21 cellular contexts compared by ENCODE assay signal in the genomic region with DNA sequence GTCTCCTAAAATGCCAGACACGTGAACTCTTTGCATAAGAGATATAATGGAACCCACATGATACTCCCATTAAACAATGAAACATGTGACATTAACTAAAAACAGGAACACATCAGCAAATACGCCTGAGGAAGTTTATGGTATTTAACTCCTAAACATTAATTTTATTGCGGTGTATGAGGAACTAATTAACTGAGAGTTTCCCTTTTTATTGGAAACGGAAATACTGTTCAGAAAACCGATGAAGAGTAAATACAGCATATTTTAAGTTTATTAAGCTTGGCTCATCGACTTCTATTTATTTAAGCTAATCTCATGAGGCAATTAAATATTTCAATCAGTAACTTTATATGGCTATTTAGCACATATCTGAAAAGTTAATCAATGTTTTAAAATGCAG.
A peak's percentile ranks its signal among the peaks of the same experiment; 100 is the strongest.
DNase-seq lines count a peak whose midpoint lies in the region; ATAC-seq and TF ChIP-seq lines count a peak whose summit lies in the region.
"Had no signal": no experiment of that assay in that cellular context is flagged by ENCODE, and none has a peak within 500 bp of the region (broad histone marks: within the 10 kb centered on the region; RNA-seq: fewer than 3 reads in every experiment).

No MANE protein-coding gene starts in this region.

- WGBS in upper lobe of left lung, 2 donors, result 91 to 95% methylated on average over 6 of the region's 6 CpGs

- ATAC-seq in upper lobe of left lung (ENCODE audit: low FRiP score in 2 of 2), result no peak
- ATAC-seq: HCT116, Right ventricle myocardium inferior had no signal

- H3K4me1 ChIP-seq in A673 (ENCODE audit: insufficient read depth, low read length, poor library complexity, severe bottlenecking), result peaks cover 8% of the 10 kb centered on the region
- no peaks in the 10 kb centered on the region for H3K4me1 ChIP-seq in upper lobe of left lung
- H3K4me1 ChIP-seq: BLaER1 had no signal

- H3K27ac ChIP-seq in A673 (ENCODE audit: low read depth, low read length, poor library complexity, severe bottlenecking) (no peak overlapping the region), upper lobe of left lung (no peak overlapping the region)
- H3K27ac ChIP-seq: BLaER1 had no signal

- H3K9me3 ChIP-seq in A673 (ENCODE audit: low read depth, low read length, poor library complexity, severe bottlenecking) (no peaks in the 10 kb centered on the region), upper lobe of left lung (no peaks in the 10 kb centered on the region)
- H3K9me3 ChIP-seq: BLaER1 had no signal

- intact Hi-C loops in A673 (cut with micrococcal nuclease; ENCODE audit: unreplicated experiment), result no loop called here

- no TSS peak for BruUV-seq in A673 (replicated peaks; lab: Mats Ljungman, UMichigan)

- no peaks in the 10 kb centered on the region for H3K27me3 ChIP-seq in A673 (replicated peaks; ENCODE audit: insufficient read depth, low read depth, low read length, poor library complexity)
- H3K27me3 ChIP-seq in upper lobe of left lung, result no peaks in the 10 kb centered on the region
- H3K27me3 ChIP-seq: BLaER1 had no signal

- POLR2A ChIA-PET in A673 (lab: Charles Lee; ENCODE audit: low non-redundant PET), result no interaction called here

- no peak for TF ChIP-seq POLR2A in upper lobe of left lung (IDR thresholded peaks at IDR 0.05)

- TF ChIP-seq EP300 in upper lobe of left lung (IDR thresholded peaks at IDR 0.05), result no peak

- H3K4me3 ChIP-seq in A673 (ENCODE audit: low read depth, low read length, poor library complexity, severe bottlenecking) (no peak overlapping the region), epithelial cell of proximal tubule (ENCODE audit: low read depth, low read length) (no peak overlapping the region), upper lobe of left lung (no peak overlapping the region)
- H3K4me3 ChIP-seq: BLaER1 had no signal

- DNase-seq in A673 (ENCODE audit: low spot score) (peak; percentile 26), HT-29 (ENCODE audit: low spot score) (peak; percentile 2), epithelial cell of proximal tubule (ENCODE audit: low read depth) (peak; percentile 40), left kidney (ENCODE audit: low read depth, low spot score) (peak; percentile 2), SIG-M5 treated with dmso at 0.1 percent for 504 hours (lab: John Stamatoyannopoulos, UW; ENCODE audit: unreplicated experiment) (no peak), DMS153 (lab: John Stamatoyannopoulos, UW) (no peak), upper lobe of left lung (no peak)
- DNase-seq: CD4-positive, alpha-beta T cell; COR-L47; DMS 273 treated with DMSO at 0.1 percent for 48 hours; DND-41; Kasumi-1; NCI-H1092 treated with DMSO at 0.1 percent for 48 hours; NCI-H146; NCI-H2029; NCI-H226; NCI-H510A treated with DMSO at 0.1 percent for 48 hours; NCI-H82 had no signal

- TF ChIP-seq CTCF in A673 (conservative IDR thresholded peaks at IDR 0.05; ENCODE audit: low read depth, low read length), result no peak
- TF ChIP-seq CTCF in epithelial cell of proximal tubule (conservative IDR thresholded peaks at IDR 0.05; ENCODE audit: low read depth, low read length), result no peak
- no peak for TF ChIP-seq CTCF in upper lobe of left lung (IDR thresholded peaks at IDR 0.05)

- CTCF ChIA-PET in A673 (lab: Charles Lee), result no interaction called here

- H3K36me3 ChIP-seq in A673 (ENCODE audit: insufficient read depth, low read length, poor library complexity, severe bottlenecking) (no peaks in the 10 kb centered on the region), upper lobe of left lung (no peaks in the 10 kb centered on the region)
- H3K36me3 ChIP-seq: BLaER1 had no signal

Comparison
In these comparisons a context has a peak if more than half of its experiments do, and no peak if none do; other contexts are left out.
1. DNase-seq: peak in A673 (single experiment), HT-29 (single experiment), epithelial cell of proximal tubule (single experiment) and left kidney (single experiment); none in SIG-M5 treated with dmso at 0.1 percent for 504 hours (single experiment), DMS153 (single experiment) and upper lobe of left lung (0 of 2).